12 cellular contexts compared by ENCODE assay signal in genomic region chr1:47934243-47934805, GRCh38.
DNase-seq lines count a peak whose midpoint lies in the region; ATAC-seq, FAIRE-seq and TF ChIP-seq lines count a peak whose summit lies in the region.
"Had no signal": no experiment of that assay in that cellular context is flagged by ENCODE, and none has a peak within 500 bp of the region (broad histone marks: within the 10 kb centered on the region; RNA-seq: fewer than 3 reads in every experiment).

No MANE protein-coding gene starts in this region.

- H3K9me3 ChIP-seq in H1 (ENCODE audit: insufficient read depth in 2 of 2, low read depth in 1 of 2, low read length in 1 of 2) (no peaks in the 10 kb centered on the region), HepG2 (ENCODE audit: low read length) (no peaks in the 10 kb centered on the region), suprapubic skin (no peaks in the 10 kb centered on the region), WERI-Rb-1 (ENCODE audit: severe bottlenecking) (no peaks in the 10 kb centered on the region)

- ATAC-seq in HepG2 (peak; percentile 38), HG02798 (IDR thresholded peaks at IDR 0.05; ENCODE audit: poor library complexity, unreplicated experiment) (no peak)

- POLR2A ChIA-PET in H1 (lab: Charles Lee; ENCODE audit: partially characterized antibody) = interaction anchor here (1.4 kb wide), 1 partner anchor 10 kb away, joined by 3 read pairs; no protein-coding TSS in a partner anchor
- POLR2A ChIA-PET in HepG2 (lab: Yijun Ruan, JAX) = interaction anchor here (1.4 kb wide), 1 partner anchor 15 kb away, joined by 4 read pairs; no protein-coding TSS in a partner anchor

- H2BK15ac ChIP-seq in H1 (ENCODE audit: low read length) = no peak overlapping the region

- WGBS in H1 (ENCODE audit: extremely low coverage in 1 of 2, insufficient coverage in 1 of 2, insufficient read length in 1 of 2, insufficient replicate concordance in 2 of 2, low coverage in 1 of 2, low lambda C conversion rate in 2 of 2, missing lambda C conversion rate in 1 of 2), 2 experiments = 82% methylated on average over 9 of the region's 9 CpGs; no CpG with 5 or more reads in 1 of the 2 experiments
- 4% methylated on average over 5 of the region's 9 CpGs for WGBS in HepG2 (ENCODE audit: low lambda C conversion rate)
- WGBS in suprapubic skin = 24% methylated on average over 3 of the region's 9 CpGs

- no TSS peak for BruUV-seq in HepG2 (replicated peaks; lab: Mats Ljungman, UMichigan)

- no peak overlapping the region for H3K14ac ChIP-seq in H1 (ENCODE audit: insufficient read length)

- H4K20me1 ChIP-seq in H1 (replicated peaks in 1 of 2; ENCODE audit: control insufficient read depth in 1 of 2, insufficient read depth in 2 of 2, low read length in 2 of 2) = peaks cover 0 to 3% of the 10 kb centered on the region in 2 experiments
- no peaks in the 10 kb centered on the region for H4K20me1 ChIP-seq in HepG2 (ENCODE audit: insufficient read depth, low read length)

- intact Hi-C loops in HepG2 (cut with micrococcal nuclease; ENCODE audit: unreplicated experiment) = loop anchor here (5.0 kb wide), 1 partner anchor 67 kb away; no protein-coding TSS in a partner anchor

- no peak overlapping the region for H2BK5ac ChIP-seq in H1 (ENCODE audit: low read depth, low read length)

- in situ Hi-C loops in HepG2 (cut with HindIII; ENCODE audit: extremely low pct_ligation_motif_present, low pct_unique_long_range_greater_than_20kb) = loop anchor here (5.0 kb wide), 2 partner anchors 152 to 197 kb away; no protein-coding TSS in a partner anchor

- peaks cover 7% of the 10 kb centered on the region; the same call in 1 of the 2 replicates for H3K23me2 ChIP-seq in H1 (ENCODE audit: low read depth, low read length)

- CTCF ChIA-PET in H1 (lab: Charles Lee; ENCODE audit: partially characterized antibody) = interaction anchor here (1.0 to 2.7 kb wide), 9 partner anchors 28 to 302 kb away, joined by 3 to 9 read pairs (median 3); no protein-coding TSS in a partner anchor
- CTCF ChIA-PET in HepG2 (lab: Yijun Ruan, JAX; ENCODE audit: low intra/inter-chr PET ratio, low total read pairs) = no interaction called here

- no peaks in the 10 kb centered on the region for H3K79me2 ChIP-seq in H1 (ENCODE audit: control insufficient read depth in 1 of 2, insufficient read depth in 2 of 2, low read length in 2 of 2)
- no peaks in the 10 kb centered on the region for H3K79me2 ChIP-seq in HepG2 (ENCODE audit: insufficient read depth, low read length)

- no peak overlapping the region for H3K4me3 ChIP-seq in H1 (ENCODE audit: extremely low read depth in 1 of 4, insufficient read depth in 2 of 4, low read depth in 3 of 4, low read length in 4 of 4)
- no peak overlapping the region for H3K4me3 ChIP-seq in HepG2 (replicated peaks in 1 of 3; ENCODE audit: insufficient read depth in 1 of 3, low read depth in 2 of 3, low read length in 3 of 3)
- H3K4me3 ChIP-seq in suprapubic skin = no peak overlapping the region
- no peak overlapping the region for H3K4me3 ChIP-seq in WERI-Rb-1 (ENCODE audit: low read depth, low read length)

- H3K79me1 ChIP-seq in H1 (ENCODE audit: low read depth, low read length) = 0 out of 2 replicates have a peak, but pooled peaks cover under 1% of the 10 kb centered on the region

- H3K9ac ChIP-seq in H1 (replicated peaks in 1 of 4; ENCODE audit: extremely low read depth in 1 of 4, low read depth in 3 of 4, low read length in 3 of 4) (no peak overlapping the region), HepG2 (ENCODE audit: insufficient read depth, low read depth, low read length) (no peak overlapping the region)

- no peak overlapping the region for H2AK5ac ChIP-seq in H1 (ENCODE audit: low read depth, low read length)

- H3K4me1 ChIP-seq in H1 (replicated peaks in 1 of 4; ENCODE audit: control insufficient read depth in 3 of 4, insufficient read depth in 4 of 4, low read length in 3 of 4) (peaks cover 0 to 3% (median 0%) of the 10 kb centered on the region in 4 experiments; a peak in 1 of 7 replicates), HepG2 (ENCODE audit: insufficient read depth, low read length) (peaks cover 45% of the 10 kb centered on the region), suprapubic skin (peaks cover 28% of the 10 kb centered on the region)

- TF ChIP-seq EP300 in H1 (IDR thresholded peaks at IDR 0.05; ENCODE audit: borderline replicate concordance in 1 of 2, low read depth in 2 of 2, low read length in 2 of 2) (no peak), HepG2 (IDR thresholded peaks at IDR 0.05; ENCODE audit: low read depth in 2 of 2, low read length in 2 of 2) (no peak), HepG2 (CRISPR knock-in tag; IDR thresholded peaks at IDR 0.05; ENCODE audit: borderline replicate concordance) (no peak), suprapubic skin (IDR thresholded peaks at IDR 0.05) (no peak)

- H2BK120ac ChIP-seq in H1 (replicated peaks; ENCODE audit: low read depth, low read length) = no peak overlapping the region

- FAIRE-seq in H1 (lab: Jason Lieb, UNC) (no peak), HepG2 (lab: Jason Lieb, UNC) (no peak)

- H3K23ac ChIP-seq in H1 (ENCODE audit: insufficient read length) = no peak overlapping the region

- H3K27me3 ChIP-seq in H1 (replicated peaks in 1 of 4; ENCODE audit: control insufficient read depth in 3 of 4, extremely low read depth in 1 of 4, insufficient read depth in 3 of 4, low read length in 3 of 4) (no peaks in the 10 kb centered on the region; a peak in 3 of 7 replicates), HepG2 (ENCODE audit: control insufficient read depth in 1 of 2, insufficient read depth in 2 of 2, low read length in 2 of 2) (peaks cover 0 to 12% of the 10 kb centered on the region in 2 experiments; a peak in 2 of 5 replicates), suprapubic skin (peaks cover 3% of the 10 kb centered on the region), WERI-Rb-1 (ENCODE audit: insufficient read depth, low read depth, severe bottlenecking) (no peaks in the 10 kb centered on the region)

- no peak overlapping the region for H4K91ac ChIP-seq in H1 (replicated peaks; ENCODE audit: insufficient read length, low read length)

- H2AFZ ChIP-seq in H1 (ENCODE audit: low read length) = no peak overlapping the region
- no peak overlapping the region for H2AFZ ChIP-seq in HepG2 (ENCODE audit: low read length)

- H3K18ac ChIP-seq in H1 (ENCODE audit: extremely low read depth, low read length) = peak overlapping the region; percentile 25; the same call in 1 of the 2 replicates

- no peak for TF ChIP-seq POLR2A in H1 (IDR thresholded peaks at IDR 0.05; ENCODE audit: control extremely low read depth in 1 of 2, low read depth in 2 of 2, low read length in 2 of 2)
- TF ChIP-seq POLR2A in HepG2 (IDR thresholded peaks at IDR 0.05; ENCODE audit: insufficient read depth in 1 of 2, low read depth in 2 of 2, low read length in 2 of 2) = no peak
- TF ChIP-seq POLR2A in suprapubic skin (IDR thresholded peaks at IDR 0.05) = no peak

- H4K5ac ChIP-seq in H1 (ENCODE audit: insufficient read length, low read depth, low read length) = no peak overlapping the region

- H2BK12ac ChIP-seq in H1 (ENCODE audit: low read depth, low read length) = no peak overlapping the region

- no peak overlapping the region for H2BK20ac ChIP-seq in H1 (ENCODE audit: low read length)

- no peak for TF ChIP-seq CTCF in H1 (IDR thresholded peaks at IDR 0.05; ENCODE audit: control extremely low read depth in 1 of 3, insufficient read depth in 1 of 3, low read depth in 1 of 3, low read length in 3 of 3)
- no peak for TF ChIP-seq CTCF in HepG2 (CRISPR knock-in tag; IDR thresholded peaks at IDR 0.05)
- no peak for TF ChIP-seq CTCF in suprapubic skin (IDR thresholded peaks at IDR 0.05)
- TF ChIP-seq CTCF in WERI-Rb-1 (IDR thresholded peaks at IDR 0.05; ENCODE audit: low read depth, low read length) = no peak

- H3K36me3 ChIP-seq in H1 (ENCODE audit: control insufficient read depth in 2 of 4, insufficient read depth in 4 of 4, low read length in 3 of 4) (no peaks in the 10 kb centered on the region), HepG2 (replicated peaks in 1 of 2; ENCODE audit: control insufficient read depth in 1 of 2, insufficient read depth in 2 of 2, low read length in 2 of 2) (no peaks in the 10 kb centered on the region), suprapubic skin (no peaks in the 10 kb centered on the region), WERI-Rb-1 (no peaks in the 10 kb centered on the region)

- peak; percentile 16 for DNase-seq in M059J (ENCODE audit: low read depth)
- no peak for DNase-seq in H1 (ENCODE audit: low read depth in 1 of 2, low spot score in 2 of 2)
- no peak for DNase-seq in HepG2 (ENCODE audit: low spot score)
- peak; percentile 89 to 91 for DNase-seq in suprapubic skin (ENCODE audit: low spot score in 2 of 2)
- no peak for DNase-seq in WERI-Rb-1
- DNase-seq in stimulated activated naive CD4-positive, alpha-beta T cell treated with Interleukin-2 at 50 U/mL for 16 hours (lab: John Stamatoyannopoulos, UW) = no peak
- DNase-seq in SW480 (ENCODE audit: low spot score) = no peak
- DNase-seq: activated gamma-delta T cell, DND-41, NCI-H2029 treated with DMSO at 0.1 percent for 48 hours had no signal

- H4K8ac ChIP-seq in H1 (ENCODE audit: extremely low read depth, insufficient read depth, low read length) = no peak overlapping the region

- H3K4me2 ChIP-seq in H1 (ENCODE audit: insufficient read depth in 1 of 2, low read depth in 2 of 2, low read length in 2 of 2) (no peak overlapping the region), HepG2 (ENCODE audit: low read depth, low read length) (no peak overlapping the region)

- H3K56ac ChIP-seq in H1 (replicated peaks; ENCODE audit: insufficient read length, low read depth, low read length) = no peak overlapping the region

- no peak; a peak in 1 of 4 replicates for TF ChIP-seq RAD21 in H1 (IDR thresholded peaks at IDR 0.05 in 1 of 2, conservative IDR thresholded peaks at IDR 0.05 in 1 of 2; ENCODE audit: low read depth in 2 of 2, low read length in 2 of 2)
- no peak for TF ChIP-seq RAD21 in HepG2 (CRISPR knock-in tag; IDR thresholded peaks at IDR 0.05)

- no peak overlapping the region for H3K4ac ChIP-seq in H1 (replicated peaks; ENCODE audit: insufficient read length, low read depth, low read length)

- H3K27ac ChIP-seq in H1 (ENCODE audit: low read depth, low read length) (no peak overlapping the region), HepG2 (ENCODE audit: extremely low read length, insufficient read depth, low read length) (no peak overlapping the region), suprapubic skin (peak overlapping the region; percentile 76), WERI-Rb-1 (no peak overlapping the region)
- H3K27ac ChIP-seq: epithelial cell of prostate had no signal

TF ChIP-seq in H1, 55 proteins besides CTCF, POLR2A, EP300 and RAD21 (continues in another document):
- TF ChIP-seq SUZ12 (IDR thresholded peaks at IDR 0.05; ENCODE audit: low read length) = no peak
- TF ChIP-seq NANOG (IDR thresholded peaks at IDR 0.05; ENCODE audit: insufficient read depth, low read depth, low read length, poor library complexity, severe bottlenecking) = no peak

TF ChIP-seq in HepG2, 621 proteins besides CTCF, POLR2A, EP300 and RAD21 (continues in another document):
- TF ChIP-seq TMF1 (CRISPR knock-in tag; IDR thresholded peaks at IDR 0.05; ENCODE audit: low read depth) = no peak
- TF ChIP-seq ZSCAN9 (CRISPR knock-in tag; IDR thresholded peaks at IDR 0.05; ENCODE audit: borderline replicate concordance) = no peak
- no peak for TF ChIP-seq ZNF878 (CRISPR knock-in tag; IDR thresholded peaks at IDR 0.05)
- TF ChIP-seq ZNF263 (CRISPR knock-in tag; IDR thresholded peaks at IDR 0.05) = 0 out of 2 replicates have a peak, but pooled peaks have one; percentile 45
- TF ChIP-seq EEA1 (CRISPR knock-in tag; IDR thresholded peaks at IDR 0.05; ENCODE audit: borderline replicate concordance) = no peak

Comparison
In these comparisons a context has a peak if more than half of its experiments do, and no peak if none do; other contexts are left out.
1. DNase-seq: peak in M059J (single experiment) and suprapubic skin (2 of 2); none in H1 (0 of 2), HepG2 (single experiment), WERI-Rb-1 (single experiment), stimulated activated naive CD4-positive, alpha-beta T cell treated with Interleukin-2 at 50 U/mL for 16 hours (single experiment) and SW480 (single experiment).